9 cellular contexts compared by ENCODE assay signal in genomic region chr10:97718659-97719142, GRCh38. TPM values are rescaled to one million over a fixed set of nuclear protein-coding genes. Genes with fewer than 3 reads are reported as not detected.
DNase-seq lines count a peak whose midpoint lies in the region; TF ChIP-seq lines count a peak whose summit lies in the region.
"Had no signal": no experiment of that assay in that cellular context is flagged by ENCODE, and none has a peak within 500 bp of the region (broad histone marks: within the 10 kb centered on the region; RNA-seq: fewer than 3 reads in every experiment).

No MANE protein-coding gene starts in this region.

- no peak overlapping the region for H2BK5ac ChIP-seq in H9 (ENCODE audit: insufficient read length, low read length)

- H3K79me1 ChIP-seq in H9 (ENCODE audit: insufficient read depth, low read depth, low read length, poor library complexity, severe bottlenecking): no peaks in the 10 kb centered on the region

- peaks cover 39 to 47% of the 10 kb centered on the region in 2 experiments for H3K4me1 Mint-ChIP-seq in H9

- H3K36me3 Mint-ChIP-seq in H9 (ENCODE audit: insufficient read depth in 1 of 3, low read depth in 3 of 3): peaks cover 16 to 43% (median 38%) of the 10 kb centered on the region in 3 experiments

- DNase-seq in H9 (no peak), NCI-H748 (lab: John Stamatoyannopoulos, UW; ENCODE audit: unreplicated experiment) (peak; percentile 87), fibroblast of the aortic adventitia (ENCODE audit: low read depth) (peak; percentile 72), retina (peak; percentile 26), RPMI8226 (no peak)
- DNase-seq in stimulated activated naive CD4-positive, alpha-beta T cell treated with Interleukin-2 at 50 U/mL for 16 hours (lab: John Stamatoyannopoulos, UW): no peak
- no peak for DNase-seq in activated CD8-positive, alpha-beta memory T cell treated with anti-CD3 and anti-CD28 coated beads, Interleukin-2, amount 50 U/mL, for 4 hours
- no peak for DNase-seq in activated CD4-positive, CD25-positive, alpha-beta regulatory T cell (lab: John Stamatoyannopoulos, UW)

- no peak overlapping the region for H2BK12ac ChIP-seq in H9 (ENCODE audit: insufficient read length, low read depth, low read length)

- H4K91ac ChIP-seq in H9 (ENCODE audit: insufficient read length, low read depth, low read length): no peak overlapping the region

- H3K23me2 ChIP-seq in H9 (ENCODE audit: insufficient read length, low read depth, low read length, poor library complexity, severe bottlenecking): peaks cover 15% of the 10 kb centered on the region

- H2AFZ ChIP-seq in H9 (ENCODE audit: low read length): no peak overlapping the region

- H3K56ac ChIP-seq in H9 (ENCODE audit: insufficient read length, low read depth, low read length): no peak overlapping the region

- no peak overlapping the region for H2BK120ac ChIP-seq in H9 (ENCODE audit: low read depth, low read length, poor library complexity, severe bottlenecking)

- no peak overlapping the region for H4K8ac ChIP-seq in H9 (replicated peaks; ENCODE audit: insufficient read length, low read depth, low read length)

- no peak overlapping the region for H3K27ac ChIP-seq in H9 (ENCODE audit: insufficient read length, low read depth, low read length)

- H3K4ac ChIP-seq in H9 (ENCODE audit: low read depth, low read length): no peak overlapping the region

- H4K5ac ChIP-seq in H9 (ENCODE audit: insufficient read length, low read depth, low read length): no peak overlapping the region

- peak overlapping the region; percentile 25 for H3K4me3 ChIP-seq in fibroblast of the aortic adventitia (ENCODE audit: low read depth, low read length)

- H3K4me1 ChIP-seq in H9 (ENCODE audit: insufficient read depth, low read length): peaks cover 8% of the 10 kb centered on the region; the same call in 1 of the 2 replicates

- H3K9me3 Mint-ChIP-seq in H9: no peaks in the 10 kb centered on the region

- H3K4me2 ChIP-seq in H9 (ENCODE audit: insufficient read depth, insufficient read length, low read length): no peak overlapping the region

- H3K18ac ChIP-seq in H9 (ENCODE audit: insufficient read length, low read depth, low read length): no peak overlapping the region

- H3K27me3 Mint-ChIP-seq in H9 (ENCODE audit: low read depth): peaks cover 2% of the 10 kb centered on the region; the same call in 1 of the 2 replicates

- H2BK15ac ChIP-seq in H9 (ENCODE audit: low read depth, low read length): no peak overlapping the region

- no peak overlapping the region for H3K14ac ChIP-seq in H9 (ENCODE audit: insufficient read depth, low read length)

- H3K79me2 ChIP-seq in H9 (ENCODE audit: insufficient read depth, low read length): no peaks in the 10 kb centered on the region

- H3T11ph ChIP-seq in H9 (ENCODE audit: low read length): no peak overlapping the region

- no peak overlapping the region for H3K9ac ChIP-seq in H9 (ENCODE audit: extremely low read depth, insufficient read length, low read length)

- H2AK5ac ChIP-seq in H9 (ENCODE audit: insufficient read length, low read length): no peak overlapping the region

- no peak overlapping the region for H2BK20ac ChIP-seq in H9 (ENCODE audit: low read depth, low read length, poor library complexity, severe bottlenecking)

- H3K27ac Mint-ChIP-seq in H9: peak overlapping the region; percentile 45 to 94 (median 54); a peak in 5 of 7 replicates

- TF ChIP-seq CTCF in H9 (conservative IDR thresholded peaks at IDR 0.05) (no peak), fibroblast of the aortic adventitia (IDR thresholded peaks at IDR 0.05; ENCODE audit: insufficient read depth, low read length) (no peak)

- WGBS in H9 (ENCODE audit: extremely low coverage, insufficient read length, low lambda C conversion rate): no CpG with 5 or more reads among the region's 8 CpGs

- H3K4me3 Mint-ChIP-seq in H9: no peak overlapping the region; a peak in 2 of 5 replicates

- H3K27me3 ChIP-seq in H9 (ENCODE audit: insufficient read depth, low read length): no peaks in the 10 kb centered on the region

- no peak overlapping the region for H3K23ac ChIP-seq in H9 (ENCODE audit: insufficient read length, low read depth, low read length)

- H4K20me1 ChIP-seq in H9 (ENCODE audit: control insufficient read depth, insufficient read depth, insufficient read length): no peaks in the 10 kb centered on the region

- H3K9me3 ChIP-seq in H9 (ENCODE audit: control insufficient read depth, low read depth, low read length): no peaks in the 10 kb centered on the region

RNA-seq across cellular contexts. Expression of gene MARVELD1, which starts 5.2 kb away (rescaled TPM):
- total RNA-seq in H9 (2021) (26.6 and 26.7 TPM in 2 replicates), fibroblast of the aortic adventitia (ENCODE audit: low replicate concordance) (34.9 and 64.3 TPM in 2 replicates)

RNA-seq across cellular contexts. Expression of gene ZFYVE27, which starts 18.2 kb away (rescaled TPM):
- total RNA-seq in H9 (2021): 32.2 and 33.2 TPM in 2 replicates
- total RNA-seq in fibroblast of the aortic adventitia (ENCODE audit: low replicate concordance): 14.1 and 20.4 TPM in 2 replicates

RNA-seq across cellular contexts. Expression of gene AVPI1, which starts 31.7 kb away (rescaled TPM):
- total RNA-seq in H9 (2021): 6.5 and 6.9 TPM in 2 replicates
- total RNA-seq in fibroblast of the aortic adventitia (ENCODE audit: low replicate concordance): 20.2 TPM in 2 replicates

RNA-seq across cellular contexts. Expression of gene SFRP5, which starts 53.1 kb away (rescaled TPM):
- total RNA-seq in H9 (2021) (1.7 and 1.8 TPM in 2 replicates), fibroblast of the aortic adventitia (ENCODE audit: low replicate concordance) (not detected in 2 replicates)
- total RNA-seq: T-helper 1 cell treated with Interleukin-12 subunit alpha and Interleukin-12 subunit beta and Interleukin-4 antibody, amounts not matched to agents 30 ng/mL and 1 ng/mL, for 36 hours had no signal

Comparison
In these comparisons a context has a peak if more than half of its experiments do, and no peak if none do; other contexts are left out.
1. DNase-seq: peak in NCI-H748 (single experiment), fibroblast of the aortic adventitia (single experiment) and retina (single experiment); none in H9 (single experiment), RPMI8226 (single experiment), stimulated activated naive CD4-positive, alpha-beta T cell treated with Interleukin-2 at 50 U/mL for 16 hours (single experiment), activated CD8-positive, alpha-beta memory T cell treated with anti-CD3 and anti-CD28 coated beads, Interleukin-2, amount 50 U/mL, for 4 hours (single experiment) and activated CD4-positive, CD25-positive, alpha-beta regulatory T cell (0 of 4).